In genomic region chr13:112065867-112066623, GRCh38 we compare ENCODE assay signal across 12 cellular contexts. TPM values are rescaled to one million over a fixed set of nuclear protein-coding genes. Genes with fewer than 3 reads are reported as not detected.
A peak's percentile ranks its signal among the peaks of the same experiment; 100 is the strongest.
DNase-seq lines count a peak whose midpoint lies in the region; ATAC-seq, FAIRE-seq and TF ChIP-seq lines count a peak whose summit lies in the region.
"Had no signal": no experiment of that assay in that cellular context is flagged by ENCODE, and none has a peak within 500 bp of the region (broad histone marks: within the 10 kb centered on the region; RNA-seq: fewer than 3 reads in every experiment).

No MANE protein-coding gene starts in this region.

- H3K79me2 ChIP-seq in H9 (ENCODE audit: insufficient read depth, low read length) (no peaks in the 10 kb centered on the region), H1 (ENCODE audit: control insufficient read depth in 1 of 2, insufficient read depth in 2 of 2, low read length in 2 of 2) (no peaks in the 10 kb centered on the region), parathyroid adenoma (no peaks in the 10 kb centered on the region)

- in situ Hi-C loops in brain microvascular endothelial cell (cut with HindIII; ENCODE audit: low pct_ligation_motif_present, low sequenced_read_pairs), result no loop called here

- FAIRE-seq in H1 (lab: Jason Lieb, UNC) (no peak), GM19239 (lab: Jason Lieb, UNC) (no peak)

- H3K4ac ChIP-seq in H9 (ENCODE audit: low read depth, low read length), result no peak overlapping the region
- H3K4ac ChIP-seq in H1 (replicated peaks; ENCODE audit: insufficient read length, low read depth, low read length), result no peak overlapping the region

- H2BK15ac ChIP-seq in H9 (ENCODE audit: low read depth, low read length) (no peak overlapping the region), H1 (ENCODE audit: low read length) (no peak overlapping the region)

- CTCF ChIA-PET in H1 (lab: Charles Lee; ENCODE audit: partially characterized antibody), result interaction anchor here (0.7 to 2.9 kb wide), 4 partner anchors 36 to 377 kb away, joined by 3 to 16 read pairs (median 4); no protein-coding TSS in a partner anchor

- peaks cover 0 to 10% (median 0%) of the 10 kb centered on the region in 4 experiments; a peak in 1 of 8 replicates for H3K36me3 ChIP-seq in H1 (ENCODE audit: control insufficient read depth in 2 of 4, insufficient read depth in 4 of 4, low read length in 3 of 4)
- H3K36me3 ChIP-seq in parathyroid adenoma (ENCODE audit: control insufficient read depth, insufficient read depth, low read length), result no peaks in the 10 kb centered on the region
- H3K36me3 ChIP-seq in brain microvascular endothelial cell (replicated peaks), result no peaks in the 10 kb centered on the region

- TF ChIP-seq CTCF in H9 (conservative IDR thresholded peaks at IDR 0.05) (peak; percentile 50), H1 (IDR thresholded peaks at IDR 0.05; ENCODE audit: control extremely low read depth in 1 of 3, insufficient read depth in 1 of 3, low read depth in 1 of 3, low read length in 3 of 3) (peak in 1 of 3 experiments; percentile 34; a peak in 1 of 4 replicates), parathyroid adenoma (IDR thresholded peaks at IDR 0.05) (no peak), brain microvascular endothelial cell (IDR thresholded peaks at IDR 0.05; ENCODE audit: low read depth, low read length, missing control alignments) (no peak)

- no peak overlapping the region for H2AK5ac ChIP-seq in H9 (ENCODE audit: insufficient read length, low read length)
- H2AK5ac ChIP-seq in H1 (ENCODE audit: low read depth, low read length), result no peak overlapping the region

- no peaks in the 10 kb centered on the region for H3K79me1 ChIP-seq in H9 (ENCODE audit: insufficient read depth, low read depth, low read length, poor library complexity, severe bottlenecking)
- no peaks in the 10 kb centered on the region for H3K79me1 ChIP-seq in H1 (ENCODE audit: low read depth, low read length)

- TF ChIP-seq RAD21 in H1 (IDR thresholded peaks at IDR 0.05 in 1 of 2, conservative IDR thresholded peaks at IDR 0.05 in 1 of 2; ENCODE audit: low read depth in 2 of 2, low read length in 2 of 2), result peak; percentile 28 to 30; a peak in 2 of 4 replicates

- H3K4me2 ChIP-seq in H9 (ENCODE audit: insufficient read depth, insufficient read length, low read length) (peak overlapping the region; percentile 47), H1 (ENCODE audit: insufficient read depth in 1 of 2, low read depth in 2 of 2, low read length in 2 of 2) (peak overlapping the region; percentile 61 to 86), parathyroid adenoma (ENCODE audit: low read length) (peak overlapping the region; percentile 44)

- H4K91ac ChIP-seq in H9 (ENCODE audit: insufficient read length, low read depth, low read length) (no peak overlapping the region), H1 (replicated peaks; ENCODE audit: insufficient read length, low read length) (peak overlapping the region; percentile 29)

- peak overlapping the region; percentile 53 to 79 for H3K4me3 Mint-ChIP-seq in H9

- H3K9me3 Mint-ChIP-seq in H9, result peaks cover 2 to 13% of the 10 kb centered on the region in 2 experiments; a peak in 3 of 5 replicates

- H3K4me1 Mint-ChIP-seq in H9, result peaks cover 20 to 41% of the 10 kb centered on the region in 2 experiments

- H4K20me1 ChIP-seq in H9 (ENCODE audit: control insufficient read depth, insufficient read depth, insufficient read length) (no peaks in the 10 kb centered on the region), H1 (replicated peaks in 1 of 2; ENCODE audit: control insufficient read depth in 1 of 2, insufficient read depth in 2 of 2, low read length in 2 of 2) (peaks cover 7 to 18% of the 10 kb centered on the region in 2 experiments)

- H2BK20ac ChIP-seq in H9 (ENCODE audit: low read depth, low read length, poor library complexity, severe bottlenecking), result no peak overlapping the region
- no peak overlapping the region for H2BK20ac ChIP-seq in H1 (ENCODE audit: low read length)

- H4K5ac ChIP-seq in H9 (ENCODE audit: insufficient read length, low read depth, low read length) (no peak overlapping the region), H1 (ENCODE audit: insufficient read length, low read depth, low read length) (no peak overlapping the region)

- no peaks in the 10 kb centered on the region; a peak in 2 of 7 replicates for H3K36me3 Mint-ChIP-seq in H9 (ENCODE audit: insufficient read depth in 1 of 3, low read depth in 3 of 3)

- H3K27me3 Mint-ChIP-seq in H9 (ENCODE audit: low read depth), result peaks cover 90% of the 10 kb centered on the region

- POLR2A ChIA-PET in H1 (lab: Charles Lee; ENCODE audit: partially characterized antibody), result no interaction called here

- H2BK5ac ChIP-seq in H9 (ENCODE audit: insufficient read length, low read length), result no peak overlapping the region
- no peak overlapping the region for H2BK5ac ChIP-seq in H1 (ENCODE audit: low read depth, low read length)

- H2BK120ac ChIP-seq in H9 (ENCODE audit: low read depth, low read length, poor library complexity, severe bottlenecking) (no peak overlapping the region), H1 (replicated peaks; ENCODE audit: low read depth, low read length) (no peak overlapping the region)

- H3K18ac ChIP-seq in H9 (ENCODE audit: insufficient read length, low read depth, low read length) (no peak overlapping the region), H1 (ENCODE audit: extremely low read depth, low read length) (no peak overlapping the region; the same call in 1 of the 2 replicates)

- H3T11ph ChIP-seq in H9 (ENCODE audit: low read length), result no peak overlapping the region

- H3K4me1 ChIP-seq in H9 (ENCODE audit: insufficient read depth, low read length), result no peaks in the 10 kb centered on the region
- peaks cover 0 to 31% (median 11%) of the 10 kb centered on the region in 4 experiments; a peak in 6 of 7 replicates for H3K4me1 ChIP-seq in H1 (replicated peaks in 1 of 4; ENCODE audit: control insufficient read depth in 3 of 4, insufficient read depth in 4 of 4, low read length in 3 of 4)
- H3K4me1 ChIP-seq in parathyroid adenoma, result no peaks in the 10 kb centered on the region

- DNase-seq in COLO668 (lab: John Stamatoyannopoulos, UW; ENCODE audit: unreplicated experiment), result peak; percentile 90
- DNase-seq in H9, result peak; percentile 71
- DNase-seq in H1 (ENCODE audit: low read depth in 1 of 2, low spot score in 2 of 2), result peak in 1 of 2 experiments; percentile 76
- DNase-seq in brain microvascular endothelial cell, result no peak
- no peak for DNase-seq in GM19239 (ENCODE audit: insufficient read length, low spot score)
- no peak for DNase-seq in hepatic stellate cell (ENCODE audit: low spot score)
- DNase-seq: cerebellar nuclear complex, OCI-M1 had no signal

- no peak overlapping the region for H3K14ac ChIP-seq in H9 (ENCODE audit: insufficient read depth, low read length)
- H3K14ac ChIP-seq in H1 (ENCODE audit: insufficient read length), result no peak overlapping the region

- no peak overlapping the region for H3K27ac Mint-ChIP-seq in H9

- ATAC-seq in HG02642 (IDR thresholded peaks at IDR 0.05; ENCODE audit: poor library complexity, unreplicated experiment), result no peak

- H3K27me3 ChIP-seq in H9 (ENCODE audit: insufficient read depth, low read length), result peaks cover 76% of the 10 kb centered on the region
- H3K27me3 ChIP-seq in H1 (replicated peaks in 1 of 4; ENCODE audit: control insufficient read depth in 3 of 4, extremely low read depth in 1 of 4, insufficient read depth in 3 of 4, low read length in 3 of 4), result peaks cover 83 to 95% (median 90%) of the 10 kb centered on the region in 4 experiments
- H3K27me3 ChIP-seq in parathyroid adenoma (ENCODE audit: control insufficient read depth, insufficient read depth, low read length), result peaks cover 37% of the 10 kb centered on the region
- peaks cover 79% of the 10 kb centered on the region for H3K27me3 ChIP-seq in brain microvascular endothelial cell (replicated peaks)

- no peak for TF ChIP-seq POLR2A in H1 (IDR thresholded peaks at IDR 0.05; ENCODE audit: control extremely low read depth in 1 of 2, low read depth in 2 of 2, low read length in 2 of 2)

- H3K23ac ChIP-seq in H9 (ENCODE audit: insufficient read length, low read depth, low read length) (no peak overlapping the region), H1 (ENCODE audit: insufficient read length) (no peak overlapping the region)

- no peak overlapping the region for H2AFZ ChIP-seq in H9 (ENCODE audit: low read length)
- no peak overlapping the region for H2AFZ ChIP-seq in H1 (ENCODE audit: low read length)
- H2AFZ ChIP-seq in parathyroid adenoma, result no peak overlapping the region

- no peak overlapping the region for H3K56ac ChIP-seq in H9 (ENCODE audit: insufficient read length, low read depth, low read length)
- H3K56ac ChIP-seq in H1 (replicated peaks; ENCODE audit: insufficient read length, low read depth, low read length), result no peak overlapping the region

- WGBS in H9 (ENCODE audit: extremely low coverage, insufficient read length, low lambda C conversion rate), result no CpG with 5 or more reads among the region's 48 CpGs
- 4% methylated on average over 37 of the region's 48 CpGs; no CpG with 5 or more reads in 1 of the 2 experiments for WGBS in H1 (ENCODE audit: extremely low coverage in 1 of 2, insufficient coverage in 1 of 2, insufficient read length in 1 of 2, insufficient replicate concordance in 2 of 2, low coverage in 1 of 2, low lambda C conversion rate in 2 of 2, missing lambda C conversion rate in 1 of 2), 2 experiments

- H4K8ac ChIP-seq in H9 (replicated peaks; ENCODE audit: insufficient read length, low read depth, low read length), result no peak overlapping the region
- H4K8ac ChIP-seq in H1 (ENCODE audit: extremely low read depth, insufficient read depth, low read length), result peak overlapping the region; percentile 7; the same call in 1 of the 2 replicates

- H2BK12ac ChIP-seq in H9 (ENCODE audit: insufficient read length, low read depth, low read length) (no peak overlapping the region), H1 (ENCODE audit: low read depth, low read length) (no peak overlapping the region)

- H3K23me2 ChIP-seq in H9 (ENCODE audit: insufficient read length, low read depth, low read length, poor library complexity, severe bottlenecking) (peaks cover 5% of the 10 kb centered on the region), H1 (ENCODE audit: low read depth, low read length) (no peaks in the 10 kb centered on the region; the same call in 1 of the 2 replicates)

- TF ChIP-seq EP300 in H1 (IDR thresholded peaks at IDR 0.05; ENCODE audit: borderline replicate concordance in 1 of 2, low read depth in 2 of 2, low read length in 2 of 2), result no peak

- H3K4me3 ChIP-seq in H1 (ENCODE audit: extremely low read depth in 1 of 4, insufficient read depth in 2 of 4, low read depth in 3 of 4, low read length in 4 of 4) (peak overlapping the region; percentile 21 to 66 (median 32)), parathyroid adenoma (ENCODE audit: low read depth, low read length) (peak overlapping the region; percentile 16), brain microvascular endothelial cell (ENCODE audit: low read depth, low read length) (no peak overlapping the region)

- H3K27ac ChIP-seq in H9 (ENCODE audit: insufficient read length, low read depth, low read length) (no peak overlapping the region), H1 (ENCODE audit: low read depth, low read length) (no peak overlapping the region), parathyroid adenoma (no peak overlapping the region), brain microvascular endothelial cell (no peak overlapping the region)

- H3K9me3 ChIP-seq in H9 (ENCODE audit: control insufficient read depth, low read depth, low read length) (no peaks in the 10 kb centered on the region), H1 (ENCODE audit: insufficient read depth in 2 of 2, low read depth in 1 of 2, low read length in 1 of 2) (no peaks in the 10 kb centered on the region), parathyroid adenoma (ENCODE audit: control insufficient read depth, low read length) (no peaks in the 10 kb centered on the region)

- no peak overlapping the region for H3K9ac ChIP-seq in H9 (ENCODE audit: extremely low read depth, insufficient read length, low read length)
- no peak overlapping the region for H3K9ac ChIP-seq in H1 (replicated peaks in 1 of 4; ENCODE audit: extremely low read depth in 1 of 4, low read depth in 3 of 4, low read length in 3 of 4)
- no peak overlapping the region for H3K9ac ChIP-seq in parathyroid adenoma

RNA-seq across cellular contexts. Expression of gene SOX1, which starts 0.9 kb away (rescaled TPM):
- 0.09 and 0.17 TPM in 2 replicates for total RNA-seq in H9 (2021)
- 0.09 and 0.11 TPM in 2 replicates for total RNA-seq in H1 (2021; fragmentation: NEBNext Ultra II Directional; extraction: Animal tissue kit (Norgen Biotek cat#: 25700))
- 0.03 and 0.05 TPM in 2 replicates for polyA plus RNA-seq in H1 (2011; rRNA removed)
- 0.04 TPM for polyA plus RNA-seq in H1 (2011; cell fraction: cytosol; rRNA removed)
- 0.11 TPM for polyA plus RNA-seq in H1 (2011; cell fraction: nucleus; rRNA removed)
- polyA plus RNA-seq in H1 (2012, experiment 1 of 2), result 0.09 to 0.11 TPM (median 0.09 TPM) in 3 of 4 replicates, not detected in the other
- 0.20 TPM for polyA plus RNA-seq in H1 (2012, experiment 2 of 2)
- 0.08 TPM for polyA plus RNA-seq in H1 (2013, experiment 1 of 2)
- 0.06 TPM for polyA plus RNA-seq in H1 (2013, experiment 2 of 2)
- 0.07 TPM in 1 of 2 replicates, not detected in the other for polyA minus RNA-seq in H1 (2011; rRNA and poly(A)+ RNA removed)
- not detected for polyA minus RNA-seq in H1 (2011; cell fraction: cytosol; rRNA and poly(A)+ RNA removed)
- polyA minus RNA-seq in H1 (2011; cell fraction: nucleus; rRNA and poly(A)+ RNA removed), result 0.20 TPM
- total RNA-seq: G401, MCF 10A had no signal

Comparison
In these comparisons a context has a peak if more than half of its experiments do, and no peak if none do; other contexts are left out.
1. DNase-seq: peak in COLO668 (single experiment) and H9 (single experiment); none in brain microvascular endothelial cell (single experiment), GM19239 (single experiment) and hepatic stellate cell (single experiment).
2. Peak in every context shown above with its lines, with median percentiles within 50 percentile points of each other: H3K4me2 ChIP-seq.